Comparison of ENCODE assay signal across 19 cellular contexts in genomic region chr9:92713528-92713927, GRCh38.
"Had no signal": no experiment of that assay in that cellular context is flagged by ENCODE, and none has a peak within 500 bp of the region (broad histone marks: within the 10 kb centered on the region; RNA-seq: fewer than 3 reads in every experiment).

No MANE protein-coding gene starts in this region.

- H3K27ac ChIP-seq: brain microvascular endothelial cell, gastroesophageal sphincter, left lung, pancreas, testis had no signal

- H3K9me3 ChIP-seq: gastroesophageal sphincter, left lung, mucosa of descending colon, pancreas, testis had no signal

- H3K4me1 ChIP-seq: pancreas had no signal

- ATAC-seq: activated naive CD4-positive, alpha-beta T cell treated with anti-CD3 and anti-CD28 coated beads, Interleukin-2, amount 50 U/mL, for 72 hours; effector memory CD8-positive, alpha-beta T cell; gastroesophageal sphincter; left lung; mucosa of descending colon; pancreas; SK-N-SH treated with all-trans-retinoic acid at 6 μM for 48 hours; stimulated activated naive CD8-positive, alpha-beta T cell treated with anti-CD3 and anti-CD28 coated beads, Interleukin-15, amount 100 ng/mL, for 72 hours had no signal

- H3K27me3 Mint-ChIP-seq: dendritic cell treated with granulocyte-macrophage colony-stimulating factor and Interleukin-4, amounts not matched to agents 40 ng/mL and 50 ng/mL, for 4 days; effector memory CD8-positive, alpha-beta T cell; stimulated activated naive CD8-positive, alpha-beta T cell treated with anti-CD3 and anti-CD28 coated beads, Interleukin-15, amount 100 ng/mL, for 72 hours had no signal

- H3K9me3 Mint-ChIP-seq: activated naive CD4-positive, alpha-beta T cell treated with anti-CD3 and anti-CD28 coated beads, Interleukin-2, amount 50 U/mL, for 72 hours; dendritic cell treated with granulocyte-macrophage colony-stimulating factor and Interleukin-4, amounts not matched to agents 40 ng/mL and 50 ng/mL, for 4 days; effector memory CD8-positive, alpha-beta T cell; nephron; stimulated activated naive CD8-positive, alpha-beta T cell treated with anti-CD3 and anti-CD28 coated beads, Interleukin-15, amount 100 ng/mL, for 72 hours had no signal

- H3K4me3 ChIP-seq: gastroesophageal sphincter, left lung, mucosa of descending colon, pancreas, testis had no signal

- H3K27ac Mint-ChIP-seq: nephron had no signal

- DNase-seq: activated CD4-positive, alpha-beta T cell treated with anti-CD3 and anti-CD28 coated beads for 1 hour; amygdala; brain microvascular endothelial cell; cerebellar nuclear complex; effector memory CD8-positive, alpha-beta T cell; islet precursor cell; left lung; mucosa of descending colon; stimulated activated CD4-positive, alpha-beta T cell treated with anti-CD3 and anti-CD28 coated beads, Interleukin-4, amount 100 ng/mL, for 1 hour; stimulated activated CD8-positive, alpha-beta memory T cell treated with anti-CD3 and anti-CD28 coated beads, Interleukin-4, amount 100 ng/mL, for 48 hours; stimulated activated naive CD8-positive, alpha-beta T cell treated with anti-CD3 and anti-CD28 coated beads, Interleukin-15, amount 100 ng/mL, for 72 hours; T-helper 9 cell; testis had no signal

- H3K27me3 ChIP-seq: brain microvascular endothelial cell, gastroesophageal sphincter, left lung, pancreas, testis had no signal

- FAIRE-seq: pancreas had no signal

- H3K4me3 Mint-ChIP-seq: dendritic cell treated with granulocyte-macrophage colony-stimulating factor and Interleukin-4, amounts not matched to agents 40 ng/mL and 50 ng/mL, for 4 days; nephron; stimulated activated naive CD8-positive, alpha-beta T cell treated with anti-CD3 and anti-CD28 coated beads, Interleukin-15, amount 100 ng/mL, for 72 hours had no signal

- H3K4me1 Mint-ChIP-seq: nephron had no signal
